Comparison of ENCODE assay signal across 8 cellular contexts in genomic region chr6:90413867-90414266, GRCh38.
DNase-seq lines count a peak whose midpoint lies in the region; ATAC-seq and TF ChIP-seq lines count a peak whose summit lies in the region.

No MANE protein-coding gene starts in this region.

- no peak overlapping the region for H3K9ac ChIP-seq in NT2/D1 (ENCODE audit: insufficient read length, low read depth)

- no peaks in the 10 kb centered on the region for H3K36me3 ChIP-seq in NT2/D1 (ENCODE audit: insufficient read depth, insufficient read length, low read length)

- H3K9me3 ChIP-seq in NT2/D1 (ENCODE audit: insufficient read depth, low read length) = no peaks in the 10 kb centered on the region

- no peak for ATAC-seq in left lobe of liver

- H3K4me1 ChIP-seq in NT2/D1 (ENCODE audit: insufficient read depth, insufficient read length) = peaks cover 4% of the 10 kb centered on the region

- peaks cover 8% of the 10 kb centered on the region for H3K27me3 ChIP-seq in NT2/D1 (ENCODE audit: insufficient read depth, insufficient read length)

- no peak for TF ChIP-seq CTCF in GM20000 (IDR thresholded peaks at IDR 0.05; ENCODE audit: extremely low read depth, missing control alignments)

- DNase-seq in GM20000 (ENCODE audit: low spot score) = peak; percentile 57
- peak; percentile 47 for DNase-seq in NT2/D1 (ENCODE audit: low read depth, low spot score)
- peak; percentile 61 for DNase-seq in activated gamma-delta T cell treated with anti-CD3 and anti-CD28 coated beads, Interleukin-2, amount 50 U/mL, for 16 hours (ENCODE audit: low read depth)
- peak in 26 of 51 donors; percentile 4 to 49 (median 18) for DNase-seq in hypothalamus (lab: John Stamatoyannopoulos, UW)
- DNase-seq in stimulated activated CD4-positive, alpha-beta T cell treated with anti-CD3 and anti-CD28 coated beads, Interleukin-1b, Interleukin-23, amount 100 ng/mL, for 1 hour (ENCODE audit: low read depth in 2 of 2) = peak; percentile 51 to 58
- no peak for DNase-seq in glomerular visceral epithelial cell (ENCODE audit: extremely low spot score)
- DNase-seq in left lobe of liver (ENCODE audit: low spot score) = no peak
- DNase-seq in putamen (ENCODE audit: low spot score) = no peak

- H3K4me3 ChIP-seq in NT2/D1 (ENCODE audit: insufficient read length, low read depth) = no peak overlapping the region

Comparison
In these comparisons a context has a peak if more than half of its experiments do, and no peak if none do; other contexts are left out.
1. DNase-seq: peak in GM20000 (single experiment), NT2/D1 (single experiment), activated gamma-delta T cell treated with anti-CD3 and anti-CD28 coated beads, Interleukin-2, amount 50 U/mL, for 16 hours (single experiment), hypothalamus (26 of 51) and stimulated activated CD4-positive, alpha-beta T cell treated with anti-CD3 and anti-CD28 coated beads, Interleukin-1b, Interleukin-23, amount 100 ng/mL, for 1 hour (2 of 2); none in glomerular visceral epithelial cell (single experiment), left lobe of liver (single experiment) and putamen (single experiment).